ENCODE assay signal across 8 cellular contexts in genomic region chr11:118790357-118791014, GRCh38. TPM values are rescaled to one million over a fixed set of nuclear protein-coding genes. Genes with fewer than 3 reads are reported as not detected.
A peak's percentile ranks its signal among the peaks of the same experiment; 100 is the strongest.
DNase-seq lines count a peak whose midpoint lies in the region; ATAC-seq and TF ChIP-seq lines count a peak whose summit lies in the region.

No MANE protein-coding gene starts in this region.

- H3K4me1 Mint-ChIP-seq in endothelial cell (ENCODE audit: unreplicated experiment) (peaks cover 10% of the 10 kb centered on the region), mesothelial cell of epicardium (peaks cover 39% of the 10 kb centered on the region)

- peak; percentile 20 for ATAC-seq in HG03064 (IDR thresholded peaks at IDR 0.05; ENCODE audit: low read depth, unreplicated experiment)

- peak overlapping the region; percentile 99 for H3K27ac Mint-ChIP-seq in endothelial cell (ENCODE audit: unreplicated experiment)
- H3K27ac Mint-ChIP-seq in mesothelial cell of epicardium, result peak overlapping the region; percentile 99

- H3K4me3 Mint-ChIP-seq in endothelial cell (ENCODE audit: unreplicated experiment) (peak overlapping the region; percentile 99), mesothelial cell of epicardium (peak overlapping the region; percentile 99)

- H3K9me3 Mint-ChIP-seq in endothelial cell (ENCODE audit: unreplicated experiment) (no peaks in the 10 kb centered on the region), mesothelial cell of epicardium (no peaks in the 10 kb centered on the region)

- TF ChIP-seq CTCF in endothelial cell (IDR thresholded peaks at IDR 0.05; ENCODE audit: unreplicated experiment), result no peak
- no peak for TF ChIP-seq CTCF in mesothelial cell of epicardium (IDR thresholded peaks at IDR 0.05; ENCODE audit: unreplicated experiment)

- DNase-seq in NCI-H2196 (lab: John Stamatoyannopoulos, UW; ENCODE audit: unreplicated experiment) (peak; percentile 34), NCI-H2196 treated with DMSO at 0.1 percent for 48 hours (lab: John Stamatoyannopoulos, UW; ENCODE audit: unreplicated experiment) (no peak), NCI-H460 (ENCODE audit: extremely low read depth, low read depth) (peak; percentile 14), endothelial cell (ENCODE audit: low spot score) (peak; percentile 43), mesothelial cell of epicardium (ENCODE audit: low spot score in 2 of 2, unreplicated experiment in 2 of 2) (no peak)
- peak; percentile 14 to 18 for DNase-seq in activated CD8-positive, alpha-beta memory T cell treated with anti-CD3 and anti-CD28 coated beads for 4 hours (ENCODE audit: low read depth in 2 of 2)
- peak; percentile 37 for DNase-seq in stimulated activated CD8-positive, alpha-beta memory T cell treated with anti-CD3 and anti-CD28 coated beads, Interleukin-4, amount 100 ng/mL, for 24 hours (ENCODE audit: low read depth)

- H3K36me3 Mint-ChIP-seq in endothelial cell (ENCODE audit: low read depth, unreplicated experiment), result peaks cover 4% of the 10 kb centered on the region
- no peaks in the 10 kb centered on the region for H3K36me3 Mint-ChIP-seq in mesothelial cell of epicardium

- peaks cover 10% of the 10 kb centered on the region for H3K27me3 Mint-ChIP-seq in endothelial cell (ENCODE audit: unreplicated experiment)
- no peaks in the 10 kb centered on the region for H3K27me3 Mint-ChIP-seq in mesothelial cell of epicardium (ENCODE audit: low read depth)

RNA-seq across cellular contexts. Expression of gene DDX6, which starts 0.5 kb away (rescaled TPM):
- total RNA-seq in NCI-H460 (2014; rRNA removed; shearing (Covaris generic)), result 47.6 and 52.0 TPM in 2 replicates
- 11.8 and 12.1 TPM in 2 replicates for polyA plus RNA-seq in NCI-H460 (2014; cell fraction: nucleus; rRNA removed)
- total RNA-seq in endothelial cell (ENCODE audit: unreplicated experiment), result 165 TPM
- 189 to 194 TPM (median 191 TPM) in 3 replicates for total RNA-seq in mesothelial cell of epicardium

Comparison
In these comparisons a context has a peak if more than half of its experiments do, and no peak if none do; other contexts are left out.
1. DNase-seq: peak in NCI-H2196 (single experiment), NCI-H460 (single experiment), activated CD8-positive, alpha-beta memory T cell treated with anti-CD3 and anti-CD28 coated beads for 4 hours (2 of 2), endothelial cell (single experiment) and stimulated activated CD8-positive, alpha-beta memory T cell treated with anti-CD3 and anti-CD28 coated beads, Interleukin-4, amount 100 ng/mL, for 24 hours (single experiment); none in NCI-H2196 treated with DMSO at 0.1 percent for 48 hours (single experiment) and mesothelial cell of epicardium (0 of 2).